In the genomic region with DNA sequence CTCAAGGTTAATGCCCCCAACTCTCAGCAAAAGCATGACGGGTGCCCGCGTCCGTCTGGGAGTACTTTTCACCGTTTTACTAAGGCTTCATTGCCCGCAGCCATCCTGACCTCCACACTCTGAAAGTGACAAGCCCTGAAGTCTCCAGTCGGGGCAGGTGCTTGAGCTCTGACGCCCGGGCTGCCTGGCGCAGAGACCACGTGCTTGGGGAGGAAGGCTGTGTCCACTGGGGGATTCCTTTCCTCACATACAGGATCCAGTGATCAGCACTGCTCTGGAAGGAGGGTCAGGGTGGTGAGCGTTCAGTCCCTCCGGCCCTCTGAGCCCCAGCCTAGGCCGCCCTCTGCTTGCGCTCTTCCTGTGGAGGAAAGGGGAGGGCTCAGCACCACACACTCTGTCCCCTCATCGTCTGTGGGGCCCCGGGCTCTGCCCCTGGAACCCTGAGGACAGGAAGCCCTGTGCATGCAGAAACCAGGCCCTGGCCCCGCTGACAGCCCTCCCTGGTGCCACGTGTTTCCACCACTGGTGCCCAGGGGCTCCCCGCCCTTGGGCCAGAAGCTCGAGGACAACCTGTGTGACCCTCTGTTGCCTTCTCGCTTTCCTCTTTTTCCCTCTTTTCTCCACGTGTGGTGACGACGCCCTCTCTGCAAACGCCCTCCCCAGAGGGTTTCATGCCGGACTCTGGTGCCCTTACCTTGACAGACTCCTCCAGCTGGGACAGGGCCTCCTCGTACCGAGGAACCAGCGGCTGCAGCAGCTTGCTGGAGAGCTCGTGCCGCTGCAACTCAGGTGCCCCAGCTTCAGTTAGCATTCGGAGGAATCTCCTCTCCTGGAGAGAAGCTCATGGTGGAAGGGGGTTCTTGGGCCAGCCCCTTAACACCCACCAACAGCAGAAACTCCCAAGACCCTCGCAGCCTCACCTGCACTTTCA, we compare ENCODE assay signal across 20 cellular contexts. TPM values are rescaled to one million over a fixed set of nuclear protein-coding genes. Genes with fewer than 3 reads are reported as not detected.
DNase-seq lines count a peak whose midpoint lies in the region; ATAC-seq, FAIRE-seq and TF ChIP-seq lines count a peak whose summit lies in the region.
"Had no signal": no experiment of that assay in that cellular context is flagged by ENCODE, and none has a peak within 500 bp of the region (broad histone marks: within the 10 kb centered on the region; RNA-seq: fewer than 3 reads in every experiment).

No MANE protein-coding gene starts in this region.

- no peak for ATAC-seq in activated naive CD8-positive, alpha-beta T cell treated with anti-CD3 and anti-CD28 coated beads, Interleukin-2, amount 50 U/mL, for 24 hours
- ATAC-seq in GM12878 (no peak), right lobe of liver (no peak), GM19463 (IDR thresholded peaks at IDR 0.05; ENCODE audit: unreplicated experiment) (no peak)
- ATAC-seq: PC-3 had no signal

- no peak overlapping the region for H3K4me2 ChIP-seq in GM12878 (ENCODE audit: control insufficient read depth, insufficient read depth)

- H3K36me3 ChIP-seq in GM12878 (ENCODE audit: control insufficient read depth in 2 of 2, insufficient read depth in 2 of 2, low read length in 1 of 2) (peaks cover 3 to 23% of the 10 kb centered on the region in 2 experiments; a peak in 3 of 4 replicates), right lobe of liver (peaks cover 0 to 32% (median 4%) of the 10 kb centered on the region in 4 donors)

- H3K27ac Mint-ChIP-seq in activated naive CD8-positive, alpha-beta T cell treated with anti-CD3 and anti-CD28 coated beads for 36 hours = peak overlapping the region; percentile 70
- no peak overlapping the region for H3K27ac Mint-ChIP-seq in activated naive CD8-positive, alpha-beta T cell treated with anti-CD3 and anti-CD28 coated beads, Interleukin-2, amount 50 U/mL, for 24 hours
- H3K27ac Mint-ChIP-seq: CD4-positive, alpha-beta memory T cell; H9 had no signal

- no peaks in the 10 kb centered on the region for H3K9me3 ChIP-seq in GM12878 (replicated peaks; ENCODE audit: control insufficient read depth, insufficient read depth, low read length)
- no peaks in the 10 kb centered on the region for H3K9me3 ChIP-seq in right lobe of liver

- TF ChIP-seq POLR2A in GM12878 (IDR thresholded peaks at IDR 0.05; ENCODE audit: low read depth, low read length) (no peak), right lobe of liver (IDR thresholded peaks at IDR 0.05) (no peak)

- intact Hi-C loops in GM12878 (cut with micrococcal nuclease; ENCODE audit: unreplicated experiment) = no loop called here
- intact Hi-C loops in right lobe of liver (cut with DNase I) = no loop called here

- H3K9me3 Mint-ChIP-seq in activated naive CD8-positive, alpha-beta T cell treated with anti-CD3 and anti-CD28 coated beads for 36 hours = no peaks in the 10 kb centered on the region
- H3K9me3 Mint-ChIP-seq in activated naive CD8-positive, alpha-beta T cell treated with anti-CD3 and anti-CD28 coated beads, Interleukin-2, amount 50 U/mL, for 24 hours = no peaks in the 10 kb centered on the region

- H2AFZ ChIP-seq in GM12878 (ENCODE audit: control insufficient read depth, low read depth, low read length) = no peak overlapping the region

- CTCF ChIA-PET in GM12878 (lab: Yijun Ruan, JAX) = interaction anchor here (0.7 kb wide), 1 partner anchor 15 kb away, joined by 3 read pairs; no protein-coding TSS in a partner anchor

- H3K4me3 ChIP-seq in GM12878 (no peak overlapping the region), right lobe of liver (no peak overlapping the region)

- H3K27me3 ChIP-seq in GM12878 (replicated peaks in 1 of 2; ENCODE audit: control insufficient read depth in 2 of 2, insufficient read depth in 2 of 2, low read length in 1 of 2) (no peaks in the 10 kb centered on the region), right lobe of liver (no peaks in the 10 kb centered on the region)

- TSS peak; percentile 43 for BruUV-seq in GM12878 (replicated peaks; lab: Mats Ljungman, UMichigan)

- peaks cover 17% of the 10 kb centered on the region for H3K36me3 Mint-ChIP-seq in activated naive CD8-positive, alpha-beta T cell treated with anti-CD3 and anti-CD28 coated beads for 36 hours
- peaks cover 14% of the 10 kb centered on the region for H3K36me3 Mint-ChIP-seq in activated naive CD8-positive, alpha-beta T cell treated with anti-CD3 and anti-CD28 coated beads, Interleukin-2, amount 50 U/mL, for 24 hours (ENCODE audit: low read depth)

- H3K4me1 ChIP-seq in GM12878 (ENCODE audit: control insufficient read depth, insufficient read depth, low read length) (peaks cover 6% of the 10 kb centered on the region), right lobe of liver (peaks cover 0 to 7% (median 0%) of the 10 kb centered on the region in 4 donors)

- H3K79me2 ChIP-seq in GM12878 (ENCODE audit: control insufficient read depth, insufficient read depth, low read length) = peaks cover 22% of the 10 kb centered on the region

- TF ChIP-seq EP300 in GM12878 (IDR thresholded peaks at IDR 0.05; ENCODE audit: borderline replicate concordance in 1 of 2, control insufficient read depth in 1 of 2, low read depth in 2 of 2, low read length in 2 of 2) = no peak

- RAD21 ChIA-PET in GM12878 (lab: Charles Lee; ENCODE audit: unreplicated experiment) = no interaction called here

- in situ Hi-C loops in GM12878 (cut with MboI) = no loop called here

- SMC1A ChIA-PET in GM12878 (lab: Charles Lee; ENCODE audit: uncharacterized antibody, unreplicated experiment) = no interaction called here

- FAIRE-seq in GM12878 (lab: Jason Lieb, UNC) = no peak
- FAIRE-seq: GM19239, HTR-8/SVneo had no signal

- peaks cover 3% of the 10 kb centered on the region for H3K4me1 Mint-ChIP-seq in activated naive CD8-positive, alpha-beta T cell treated with anti-CD3 and anti-CD28 coated beads for 36 hours
- H3K4me1 Mint-ChIP-seq in activated naive CD8-positive, alpha-beta T cell treated with anti-CD3 and anti-CD28 coated beads, Interleukin-2, amount 50 U/mL, for 24 hours = peaks cover 9% of the 10 kb centered on the region

- POLR2A ChIA-PET in GM12878 (lab: Charles Lee) = no interaction called here

- no peak for TF ChIP-seq RAD21 in GM12878 (IDR thresholded peaks at IDR 0.05; ENCODE audit: insufficient read depth, low read depth, low read length)

- no peak overlapping the region for H3K9ac ChIP-seq in GM12878 (ENCODE audit: control insufficient read depth, insufficient read depth, low read length)

- no peak for TF ChIP-seq CTCF in GM12878 (IDR thresholded peaks at IDR 0.05 in 2 of 3, conservative IDR thresholded peaks at IDR 0.05 in 1 of 3; ENCODE audit: control insufficient read depth in 2 of 3, extremely low read depth in 1 of 3, insufficient read depth in 1 of 3, low read depth in 3 of 3, low read length in 3 of 3)
- no peak for TF ChIP-seq CTCF in right lobe of liver (IDR thresholded peaks at IDR 0.05)

- H3K4me3 Mint-ChIP-seq in activated naive CD8-positive, alpha-beta T cell treated with anti-CD3 and anti-CD28 coated beads for 36 hours = no peak overlapping the region
- no peak overlapping the region for H3K4me3 Mint-ChIP-seq in activated naive CD8-positive, alpha-beta T cell treated with anti-CD3 and anti-CD28 coated beads, Interleukin-2, amount 50 U/mL, for 24 hours

- H3K27ac ChIP-seq in GM12878 (ENCODE audit: control insufficient read depth, insufficient read depth) = no peak overlapping the region
- no peak overlapping the region for H3K27ac ChIP-seq in right lobe of liver
- H3K27ac ChIP-seq: HL-60, RWPE1 had no signal

- DNase-seq in activated naive CD8-positive, alpha-beta T cell treated with anti-CD3 and anti-CD28 coated beads for 36 hours = no peak
- DNase-seq in activated naive CD8-positive, alpha-beta T cell treated with anti-CD3 and anti-CD28 coated beads, Interleukin-2, amount 50 U/mL, for 24 hours = no peak
- DNase-seq in GM12878 (ENCODE audit: low read depth, low spot score) (no peak), right lobe of liver (peak in 2 of 3 donors; percentile 15 to 48), NCI-H345 treated with DMSO at 0.1 percent for 48 hours (lab: John Stamatoyannopoulos, UW; ENCODE audit: unreplicated experiment) (no peak)
- no peak for DNase-seq in stimulated activated CD4-positive, alpha-beta T cell treated with anti-CD3 and anti-CD28 coated beads, Interleukin-2, amount 100 ng/mL, for 48 hours
- DNase-seq: Calu3; CD4-positive, alpha-beta memory T cell; H9; MV-4-11; NCI-H1417 treated with DMSO at 0.1 percent for 48 hours; NCI-H2029; NCI-H2171 treated with DMSO at 0.1 percent for 48 hours; NCI-H774; PC-3 had no signal

- WGBS in GM12878 (ENCODE audit: insufficient coverage, insufficient replicate concordance, low lambda C conversion rate, missing lambda C conversion rate) = 97% methylated on average over 29 of the region's 34 CpGs
- WGBS in right lobe of liver (ENCODE audit: insufficient coverage, low coverage, low lambda C conversion rate, missing lambda C conversion rate) = 83% methylated on average over 10 of the region's 34 CpGs

- no peaks in the 10 kb centered on the region for H3K27me3 Mint-ChIP-seq in activated naive CD8-positive, alpha-beta T cell treated with anti-CD3 and anti-CD28 coated beads for 36 hours
- H3K27me3 Mint-ChIP-seq in activated naive CD8-positive, alpha-beta T cell treated with anti-CD3 and anti-CD28 coated beads, Interleukin-2, amount 50 U/mL, for 24 hours = peaks cover 1% of the 10 kb centered on the region

- H4K20me1 ChIP-seq in GM12878 (ENCODE audit: control insufficient read depth, insufficient read depth) = no peaks in the 10 kb centered on the region

RNA-seq across cellular contexts. Expression of a gene that starts 4.9 kb away (rescaled TPM):
- 10 to 100 TPM; 32.4 to 34.8 TPM for total RNA-seq in activated naive CD8-positive, alpha-beta T cell treated with anti-CD3 and anti-CD28 coated beads for 36 hours
- 42.9 and 51.7 TPM in 2 replicates for total RNA-seq in GM12878 (2013; cell fraction: nucleolus; rRNA removed)
- total RNA-seq in GM12878 (2014; rRNA removed) (12.9 and 16.2 TPM in 2 replicates), GM12878 (2014; rRNA removed; fragmentation: Illumina TruSeq; extraction: Trizol) (7.5 and 8.1 TPM in 2 replicates), GM12878 (2021) (27.7 and 29.1 TPM in 2 replicates), right lobe of liver (1 to 10 TPM; 4.2 to 9.0 (median 5.2) TPM)
- polyA plus RNA-seq in GM12878 (2011; ENCODE audit: low read depth) = 8.2 TPM
- polyA plus RNA-seq in GM12878 (2011; rRNA removed) (4.6 and 9.4 TPM in 2 replicates), GM12878 (2014; fragmentation: Illumina TruSeq; extraction: Trizol) (7.3 and 10.5 TPM in 2 replicates), GM12878 (2014; fragmentation: Nextera tagmentation; extraction: Ambion mirVana) (1 to 10 TPM in 1 of 2 experiments, under 1 TPM in 1; 0.97 to 1.6 TPM), GM12878 (2014; rRNA removed) (24.9 and 26.7 TPM in 2 replicates), GM12878 (2016; fragmentation: Nextera tagmentation; extraction: Ambion mirVana) (10 to 100 TPM in 1 of 2 experiments, 1 to 10 TPM in 1; 1.7 to 10.3 TPM)
- 10.0 and 18.0 TPM in 2 replicates for polyA plus RNA-seq in GM12878 (2011; cell fraction: cytosol; rRNA removed)
- polyA plus RNA-seq in GM12878 (2011; cell fraction: nucleus; rRNA removed) = 71.9 and 97.4 TPM in 2 replicates
- polyA plus RNA-seq in GM12878 (2012) = 15.6 and 23.5 TPM in 2 replicates
- polyA minus RNA-seq in GM12878 (2011; rRNA and poly(A)+ RNA removed) = 8.0 and 11.4 TPM in 2 replicates
- polyA minus RNA-seq in GM12878 (2011; cell fraction: cytosol; rRNA and poly(A)+ RNA removed) = 6.0 and 6.7 TPM in 2 replicates
- polyA minus RNA-seq in GM12878 (2011; cell fraction: nucleus; rRNA and poly(A)+ RNA removed) = 17.3 and 29.9 TPM in 2 replicates

RNA-seq across cellular contexts. Expression of a gene that starts 5.1 kb away (rescaled TPM):
- total RNA-seq in activated naive CD8-positive, alpha-beta T cell treated with anti-CD3 and anti-CD28 coated beads for 36 hours = 10 to 100 TPM; 54.2 to 59.2 TPM
- total RNA-seq in GM12878 (2013; cell fraction: nucleolus; rRNA removed) = 7.8 and 8.6 TPM in 2 replicates
- 22.6 and 32.0 TPM in 2 replicates for total RNA-seq in GM12878 (2014; rRNA removed)
- 4.7 and 7.4 TPM in 2 replicates for total RNA-seq in GM12878 (2014; rRNA removed; fragmentation: Illumina TruSeq; extraction: Trizol)
- total RNA-seq in GM12878 (2021) = 45.2 and 45.3 TPM in 2 replicates
- 4.1 TPM for polyA plus RNA-seq in GM12878 (2011; ENCODE audit: low read depth)
- polyA plus RNA-seq in GM12878 (2011; rRNA removed) = 1.2 and 4.6 TPM in 2 replicates
- polyA plus RNA-seq in GM12878 (2011; cell fraction: cytosol; rRNA removed) = 8.2 and 9.6 TPM in 2 replicates
- polyA plus RNA-seq in GM12878 (2011; cell fraction: nucleus; rRNA removed) = 20.7 and 33.0 TPM in 2 replicates
- polyA plus RNA-seq in GM12878 (2012) = 18.3 and 19.4 TPM in 2 replicates
- 2.7 and 7.9 TPM in 2 replicates for polyA plus RNA-seq in GM12878 (2014; fragmentation: Illumina TruSeq; extraction: Trizol)
- polyA plus RNA-seq in GM12878 (2014; fragmentation: Nextera tagmentation; extraction: Ambion mirVana) = 1 to 10 TPM in 1 of 2 experiments, under 1 TPM in 1; 0.72 to 3.7 TPM
- polyA plus RNA-seq in GM12878 (2014; rRNA removed) = 22.6 and 32.9 TPM in 2 replicates
- 10 to 100 TPM; 65.0 to 68.2 TPM for polyA plus RNA-seq in GM12878 (2016; fragmentation: Nextera tagmentation; extraction: Ambion mirVana)
- polyA minus RNA-seq in GM12878 (2011; rRNA and poly(A)+ RNA removed) = 2.0 and 5.5 TPM in 2 replicates
- polyA minus RNA-seq in GM12878 (2011; cell fraction: cytosol; rRNA and poly(A)+ RNA removed) = 9.8 and 12.6 TPM in 2 replicates
- 5.4 and 8.8 TPM in 2 replicates for polyA minus RNA-seq in GM12878 (2011; cell fraction: nucleus; rRNA and poly(A)+ RNA removed)
- 1 to 10 TPM; 7.4 to 9.7 (median 8.3) TPM for total RNA-seq in right lobe of liver

Comparison
In these comparisons a context has a peak if more than half of its experiments do, and no peak if none do; other contexts are left out.
1. DNase-seq: peak in right lobe of liver (2 of 3); none in activated naive CD8-positive, alpha-beta T cell treated with anti-CD3 and anti-CD28 coated beads for 36 hours (single experiment), activated naive CD8-positive, alpha-beta T cell treated with anti-CD3 and anti-CD28 coated beads, Interleukin-2, amount 50 U/mL, for 24 hours (single experiment), GM12878 (single experiment), stimulated activated CD4-positive, alpha-beta T cell treated with anti-CD3 and anti-CD28 coated beads, Interleukin-2, amount 100 ng/mL, for 48 hours (0 of 2) and NCI-H345 treated with DMSO at 0.1 percent for 48 hours (single experiment).